In the genomic region with DNA sequence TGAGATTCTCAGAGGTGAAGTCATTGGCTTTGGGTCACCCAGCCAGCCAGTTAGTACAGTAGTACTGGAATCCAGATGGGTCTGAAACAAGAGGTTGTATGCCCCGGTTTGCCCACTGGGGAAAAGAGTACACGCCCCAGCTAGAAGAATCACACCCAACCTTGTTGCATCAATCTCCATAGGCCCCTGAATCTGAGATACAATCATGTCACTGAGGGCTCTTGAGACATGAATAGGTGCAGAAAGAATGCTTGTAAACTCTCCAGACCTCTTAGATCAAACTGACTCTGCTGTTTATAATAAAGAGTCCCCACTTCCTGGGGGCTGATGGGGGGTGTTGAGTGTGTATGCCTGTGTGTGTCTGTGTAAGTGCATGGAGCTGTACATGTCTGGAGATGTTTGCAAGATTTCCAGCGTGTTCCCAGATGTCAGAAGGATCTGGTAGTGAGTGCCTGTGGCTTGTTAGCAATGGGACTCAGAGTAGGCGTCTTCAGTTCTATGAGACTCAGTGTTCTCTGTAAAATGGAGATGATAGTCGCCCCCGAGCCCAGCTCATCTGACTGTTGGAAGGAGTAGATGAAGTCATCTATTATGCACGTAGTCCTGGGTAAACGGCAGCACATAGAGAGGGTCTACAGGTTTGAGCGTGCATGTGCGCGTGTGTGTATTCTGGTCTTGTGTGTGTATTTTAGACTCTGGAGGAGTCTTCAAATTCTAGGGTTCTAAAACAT, we compare ENCODE assay signal across 23 cellular contexts. TPM values are rescaled to one million over a fixed set of nuclear protein-coding genes. Genes with fewer than 3 reads are reported as not detected.
DNase-seq lines count a peak whose midpoint lies in the region; ATAC-seq and TF ChIP-seq lines count a peak whose summit lies in the region.
"Had no signal": no experiment of that assay in that cellular context is flagged by ENCODE, and none has a peak within 500 bp of the region (broad histone marks: within the 10 kb centered on the region; RNA-seq: fewer than 3 reads in every experiment).

No MANE protein-coding gene starts in this region.

- H3K27ac ChIP-seq in GM23248 (no peak overlapping the region), caudate nucleus (ENCODE audit: low read depth, low read length) (peak overlapping the region; percentile 52), left lung (no peak overlapping the region)
- H3K27ac ChIP-seq: brain microvascular endothelial cell, KMS-11, stomach, VCaP had no signal

- TF ChIP-seq CTCF in AG10803 (conservative IDR thresholded peaks at IDR 0.05; ENCODE audit: low read length) = no peak
- no peak for TF ChIP-seq CTCF in left lung (IDR thresholded peaks at IDR 0.05)

- peak; percentile 21 for DNase-seq in AG10803 (ENCODE audit: low read depth)
- DNase-seq in GM23248 = peak; percentile 19
- DNase-seq in caudate nucleus (lab: John Stamatoyannopoulos, UW) = peak in 37 of 61 donors; percentile 11 to 92 (median 41)
- DNase-seq in left lung = peak in 1 of 2 donors; percentile 6
- DNase-seq in SKM-1 (lab: John Stamatoyannopoulos, UW; ENCODE audit: unreplicated experiment) = no peak
- DNase-seq in H7 = no peak
- DNase-seq in iPS-NIHi11 (ENCODE audit: low spot score) = no peak
- DNase-seq: activated CD4-positive, alpha-beta T cell treated with anti-CD3 and anti-CD28 coated beads, Interleukin-2, amount 10 ng/mL, durations not matched to agents 24 days and 14 days; activated naive CD4-positive, alpha-beta T cell; activated T-cell treated with anti-CD3 and anti-CD28 coated beads, Interleukin-2, amount 50 U/mL, for 72 hours; BE2C; brain microvascular endothelial cell; effector CD4-positive, alpha-beta T cell; GDM1; midbrain; naive thymus-derived CD4-positive, alpha-beta T cell; occipital lobe; SHP77; stomach; tibial artery had no signal

- 89 to 90% methylated on average over 11 of the region's 11 CpGs for WGBS in GM23248 (ENCODE audit: low coverage in 1 of 2, low lambda C conversion rate in 2 of 2, missing lambda C conversion rate in 2 of 2), 2 experiments

- peak; percentile 73 for ATAC-seq in left lung
- ATAC-seq in HG02884 (IDR thresholded peaks at IDR 0.05; ENCODE audit: unreplicated experiment) = no peak
- ATAC-seq: activated T-cell treated with anti-CD3 and anti-CD28 coated beads, Interleukin-2, amount 50 U/mL, for 72 hours; naive thymus-derived CD4-positive, alpha-beta T cell had no signal

- H3K9ac ChIP-seq in GM23248 = no peak overlapping the region
- H3K9ac ChIP-seq: KMS-11 had no signal

- H3K4me1 ChIP-seq in GM23248 (ENCODE audit: insufficient read depth) (peaks cover 8% of the 10 kb centered on the region), left lung (peaks cover 4 to 9% of the 10 kb centered on the region in 2 donors)
- H3K4me1 ChIP-seq: BE2C had no signal

- no peaks in the 10 kb centered on the region for H4K20me1 ChIP-seq in GM23248 (ENCODE audit: insufficient read depth)

- H3F3A ChIP-seq in GM23248 (ENCODE audit: insufficient read depth) = no peaks in the 10 kb centered on the region

- no peak overlapping the region for H3K4me2 ChIP-seq in GM23248 (ENCODE audit: unreplicated experiment)
- H3K4me2 ChIP-seq: KMS-11 had no signal

- H3K36me3 ChIP-seq in GM23248 (ENCODE audit: low read depth) = no peaks in the 10 kb centered on the region
- H3K36me3 ChIP-seq in left lung = no peaks in the 10 kb centered on the region
- H3K36me3 ChIP-seq in H7 (replicated peaks; ENCODE audit: control insufficient read depth, insufficient read depth, low read length) = no peaks in the 10 kb centered on the region; the same call in 1 of the 2 replicates
- H3K36me3 ChIP-seq: BE2C, brain microvascular endothelial cell, stomach, tibial artery had no signal

- no peaks in the 10 kb centered on the region for H3K79me2 ChIP-seq in GM23248 (ENCODE audit: insufficient read depth)

- no peak overlapping the region for H3K4me3 ChIP-seq in AG10803 (ENCODE audit: low read length)
- no peak overlapping the region for H3K4me3 ChIP-seq in GM23248
- no peak overlapping the region for H3K4me3 ChIP-seq in left lung
- H3K4me3 ChIP-seq in H7 (ENCODE audit: insufficient read depth, low read depth, low read length) = no peak overlapping the region
- H3K4me3 ChIP-seq: stomach, tibial artery had no signal

- no peak overlapping the region for H2AFZ ChIP-seq in GM23248

- H3K9me2 ChIP-seq in GM23248 (ENCODE audit: insufficient read depth) = no peaks in the 10 kb centered on the region

- H3K27me3 ChIP-seq in GM23248 (replicated peaks; ENCODE audit: insufficient read depth) (no peaks in the 10 kb centered on the region), left lung (no peaks in the 10 kb centered on the region), H7 (ENCODE audit: control insufficient read depth, insufficient read depth, low read length) (no peaks in the 10 kb centered on the region)
- H3K27me3 ChIP-seq: BE2C, brain microvascular endothelial cell, stomach, tibial artery had no signal

- in situ Hi-C loops in GM23248 (cut with MboI) = no loop called here

- intact Hi-C loops in left lung (cut with DNase I) = no loop called here

- H3K9me3 ChIP-seq in GM23248 (ENCODE audit: low read depth) = no peaks in the 10 kb centered on the region
- H3K9me3 ChIP-seq in left lung = no peaks in the 10 kb centered on the region
- H3K9me3 ChIP-seq: BE2C, stomach, tibial artery had no signal

RNA-seq across cellular contexts. Expression of gene COL27A1, which starts 48.2 kb away (rescaled TPM):
- total RNA-seq in GM23248 (2014; rRNA removed; shearing (Covaris generic)) = 2.3 and 3.9 TPM in 2 replicates
- polyA plus RNA-seq in GM23248 (2016; fragmentation: Nextera tagmentation; extraction: Ambion mirVana) = 1.0 and 1.6 TPM in 2 replicates
- total RNA-seq in left lung = 10 to 100 TPM; 15.8 to 23.5 TPM
- 10.5 and 10.8 TPM in 2 replicates for total RNA-seq in H7 (2014; rRNA removed; shearing (Covaris generic))
- polyA plus RNA-seq: naive thymus-derived CD4-positive, alpha-beta T cell had no signal

Comparison
In these comparisons a context has a peak if more than half of its experiments do, and no peak if none do; other contexts are left out.
1. DNase-seq: peak in AG10803 (single experiment), GM23248 (single experiment) and caudate nucleus (37 of 61); none in SKM-1 (single experiment), H7 (single experiment) and iPS-NIHi11 (single experiment).